ENCODE assay signal across 23 cellular contexts in the genomic region with DNA sequence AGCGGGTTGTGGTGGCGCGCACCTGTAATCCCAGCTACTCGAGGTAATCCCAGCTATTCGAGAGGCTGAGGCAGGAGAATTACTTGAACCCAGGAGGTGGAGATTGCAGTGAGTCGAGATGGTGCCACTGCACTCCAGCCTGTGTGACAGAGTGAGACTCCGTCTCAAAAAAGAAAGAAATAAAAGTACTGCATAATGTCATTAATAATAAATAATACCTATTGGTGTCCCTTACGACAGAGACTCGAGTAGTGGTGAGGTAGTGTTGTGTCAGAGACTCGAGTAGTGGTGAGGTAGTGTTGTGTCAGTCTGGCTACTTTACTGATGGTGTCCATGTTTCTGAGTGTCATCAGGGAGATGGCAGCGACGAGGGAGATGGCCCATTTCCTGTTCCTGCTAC. TPM values are rescaled to one million over a fixed set of nuclear protein-coding genes. Genes with fewer than 3 reads are reported as not detected.
DNase-seq lines count a peak whose midpoint lies in the region; ATAC-seq, FAIRE-seq and TF ChIP-seq lines count a peak whose summit lies in the region.
"Had no signal": no experiment of that assay in that cellular context is flagged by ENCODE, and none has a peak within 500 bp of the region (broad histone marks: within the 10 kb centered on the region; RNA-seq: fewer than 3 reads in every experiment).

No MANE protein-coding gene starts in this region.

- H3K27ac ChIP-seq in pancreas = no peak overlapping the region

- H3K36me3 ChIP-seq in iPS-15b (ENCODE audit: control insufficient read depth, insufficient read depth, low read length) = no peaks in the 10 kb centered on the region
- no peaks in the 10 kb centered on the region for H3K36me3 ChIP-seq in pancreas
- H3K36me3 ChIP-seq: upper lobe of left lung had no signal

- H3K27me3 Mint-ChIP-seq in T-helper 17 cell (peaks cover 3% of the 10 kb centered on the region), HFFc6 (ENCODE audit: insufficient read depth) (peaks cover 36% of the 10 kb centered on the region)

- peaks cover 4% of the 10 kb centered on the region for H3K9me3 Mint-ChIP-seq in HFFc6
- H3K9me3 Mint-ChIP-seq: T-helper 1 cell treated with Interleukin-12 subunit alpha and Interleukin-12 subunit beta and Interleukin-4 antibody, amounts not matched to agents 30 μg/mL and 1 μg/mL, for 36 hours had no signal

- DNase-seq in NCI-H748 (lab: John Stamatoyannopoulos, UW; ENCODE audit: unreplicated experiment) (peak; percentile 25), NCI-H748 treated with DMSO at 0.1 percent for 48 hours (lab: John Stamatoyannopoulos, UW) (no peak), T-helper 17 cell (no peak), pancreas (no peak), HFFc6 (no peak), germinal center (ENCODE audit: low spot score) (no peak)
- DNase-seq in stimulated activated CD4-positive, alpha-beta T cell treated with anti-CD3 and anti-CD28 coated beads, Interleukin-1b, Interleukin-23, amount 100 ng/mL, for 48 hours = no peak
- DNase-seq: activated CD8-positive, alpha-beta memory T cell treated with anti-CD3 and anti-CD28 coated beads, Interleukin-2, amount 10 ng/mL, durations not matched to agents 7 days and 5 days; activated naive CD4-positive, alpha-beta T cell; GOT3; kidney glomerular epithelial cell; NCI-H1436 treated with DMSO at 0.1 percent for 48 hours; NCI-H446; Right ventricle myocardium superior had no signal

- ATAC-seq in T-helper 17 cell (no peak), pancreas (no peak)
- ATAC-seq: activated CD8-positive, alpha-beta memory T cell treated with anti-CD3 and anti-CD28 coated beads, Interleukin-2, amount 10 ng/mL, durations not matched to agents 7 days and 5 days had no signal

- H3K4me1 ChIP-seq in iPS-15b (ENCODE audit: control insufficient read depth, insufficient read depth, low read length) (no peaks in the 10 kb centered on the region), pancreas (peaks cover 0 to 3% (median 0%) of the 10 kb centered on the region in 3 donors)

- peaks cover 44% of the 10 kb centered on the region for H3K27me3 ChIP-seq in iPS-15b (ENCODE audit: control insufficient read depth, insufficient read depth, low read length)
- H3K27me3 ChIP-seq in pancreas = no peaks in the 10 kb centered on the region
- H3K27me3 ChIP-seq: upper lobe of left lung had no signal

- peaks cover 2% of the 10 kb centered on the region for H3K36me3 Mint-ChIP-seq in T-helper 17 cell (ENCODE audit: low read depth)
- H3K36me3 Mint-ChIP-seq in HFFc6 (ENCODE audit: low read depth) = peaks cover 9% of the 10 kb centered on the region

- H3K9me3 ChIP-seq in T-helper 17 cell (ENCODE audit: control insufficient read depth, low read length, poor library complexity, severe bottlenecking) = no peaks in the 10 kb centered on the region
- H3K9me3 ChIP-seq in iPS-15b (ENCODE audit: control insufficient read depth, insufficient read depth, low read length) = no peaks in the 10 kb centered on the region
- H3K9me3 ChIP-seq in pancreas = no peaks in the 10 kb centered on the region
- H3K9me3 ChIP-seq: upper lobe of left lung had no signal

- H3K4me3 ChIP-seq in iPS-15b (ENCODE audit: low read depth, low read length) = peak overlapping the region; percentile 96
- H3K4me3 ChIP-seq in pancreas = peak overlapping the region in 3 of 4 donors; percentile 67 to 77 (median 69)

- H3K9ac ChIP-seq in iPS-15b (ENCODE audit: low read depth, low read length) = no peak overlapping the region

- peaks cover 10% of the 10 kb centered on the region for H3K4me1 Mint-ChIP-seq in T-helper 17 cell
- peaks cover 14% of the 10 kb centered on the region for H3K4me1 Mint-ChIP-seq in HFFc6 (ENCODE audit: low read depth)

- no peak overlapping the region for H3K27ac Mint-ChIP-seq in T-helper 17 cell
- no peak overlapping the region for H3K27ac Mint-ChIP-seq in HFFc6
- H3K27ac Mint-ChIP-seq: activated CD8-positive, alpha-beta memory T cell treated with anti-CD3 and anti-CD28 coated beads, Interleukin-2, amount 10 ng/mL, durations not matched to agents 7 days and 5 days; T-helper 1 cell treated with Interleukin-12 subunit alpha and Interleukin-12 subunit beta and Interleukin-4 antibody, amounts not matched to agents 30 μg/mL and 1 μg/mL, for 36 hours had no signal

- no peak for TF ChIP-seq CTCF in pancreas (IDR thresholded peaks at IDR 0.05)
- no peak for TF ChIP-seq CTCF in HFFc6 (IDR thresholded peaks at IDR 0.05)

- H3K4me3 Mint-ChIP-seq in T-helper 17 cell = peak overlapping the region; percentile 80
- no peak overlapping the region for H3K4me3 Mint-ChIP-seq in HFFc6

- no peak for FAIRE-seq in pancreas (lab: Jason Lieb, UNC)

- intact Hi-C loops in pancreas (cut with DNase I) = no loop called here

- WGBS in pancreas, 2 donors = 80 to 86% methylated on average over 12 of the region's 12 CpGs

RNA-seq across cellular contexts. Expression of a gene that starts 1.3 kb away (rescaled TPM):
- total RNA-seq in T-helper 17 cell = 1 to 10 TPM; 1.9 to 2.8 TPM
- 10 to 100 TPM; 14.6 to 49.1 (median 31.0) TPM for total RNA-seq in pancreas
- 10 to 100 TPM; 33.6 to 35.5 TPM for polyA plus RNA-seq in pancreas
- total RNA-seq in HFFc6 (2021; fragmentation: NEBNext Ultra II Directional; extraction: Animal tissue kit (Norgen Biotek cat#: 25700)) = not detected

RNA-seq across cellular contexts. Expression of a gene that starts 18.3 kb away (rescaled TPM):
- total RNA-seq in T-helper 17 cell (1 to 10 TPM; 5.8 to 6.4 TPM), pancreas (1 to 10 TPM; 1.5 to 2.9 (median 1.9) TPM)
- polyA plus RNA-seq in pancreas = 1 to 10 TPM; 2.1 to 2.3 TPM
- 1 to 10 TPM; 2.4 to 2.9 (median 2.5) TPM for total RNA-seq in HFFc6 (2021; fragmentation: NEBNext Ultra II Directional; extraction: Animal tissue kit (Norgen Biotek cat#: 25700))

RNA-seq across cellular contexts. Expression of a gene that starts 32.2 kb away (rescaled TPM):
- not detected for total RNA-seq in T-helper 17 cell
- total RNA-seq in pancreas = not detected
- polyA plus RNA-seq in pancreas = not detected
- under 1 TPM in 1 of 6 experiments, not detected in 5; 0.28 TPM for total RNA-seq in HFFc6 (2021; fragmentation: NEBNext Ultra II Directional; extraction: Animal tissue kit (Norgen Biotek cat#: 25700))
- total RNA-seq: A172; activated CD8-positive, alpha-beta memory T cell treated with anti-CD3 and anti-CD28 coated beads, Interleukin-2, amount 10 ng/mL, durations not matched to agents 7 days and 5 days; dermis blood vessel endothelial cell; esophagus mucosa; mononuclear cell; posterior vena cava; Right ventricle myocardium superior; smooth muscle cell; upper lobe of left lung had no signal
- polyA plus RNA-seq: smooth muscle cell had no signal

RNA-seq across cellular contexts. Expression of a gene that starts 34.9 kb away (rescaled TPM):
- total RNA-seq in T-helper 17 cell (1 to 10 TPM; 2.1 to 3.0 TPM), pancreas (10 to 100 TPM in 4 of 6 donors, 1 to 10 TPM in 2; 8.5 to 30.8 (median 12.1) TPM)
- 1 to 10 TPM; 5.4 to 6.2 TPM for polyA plus RNA-seq in pancreas
- 10 to 100 TPM; 77.0 to 83.2 (median 81.7) TPM for total RNA-seq in HFFc6 (2021; fragmentation: NEBNext Ultra II Directional; extraction: Animal tissue kit (Norgen Biotek cat#: 25700))

RNA-seq across cellular contexts. Expression of a gene that starts 37.5 kb away (rescaled TPM):
- total RNA-seq in T-helper 17 cell (1 to 10 TPM; 5.0 to 5.1 TPM), pancreas (1 to 10 TPM; 3.7 to 5.8 (median 4.5) TPM)
- polyA plus RNA-seq in pancreas = 1 to 10 TPM; 5.6 to 7.6 TPM
- 10 to 100 TPM; 10.4 to 23.1 (median 21.3) TPM for total RNA-seq in HFFc6 (2021; fragmentation: NEBNext Ultra II Directional; extraction: Animal tissue kit (Norgen Biotek cat#: 25700))

Comparison
In these comparisons a context has a peak if more than half of its experiments do, and no peak if none do; other contexts are left out.
1. RNA of a gene that starts 1.3 kb away (total RNA-seq): 14.6 to 49.1 TPM in pancreas; 1.9 to 2.8 TPM in T-helper 17 cell and not detected in HFFc6; every median in the first group is over 4 times any median in the second.